In the genomic region with DNA sequence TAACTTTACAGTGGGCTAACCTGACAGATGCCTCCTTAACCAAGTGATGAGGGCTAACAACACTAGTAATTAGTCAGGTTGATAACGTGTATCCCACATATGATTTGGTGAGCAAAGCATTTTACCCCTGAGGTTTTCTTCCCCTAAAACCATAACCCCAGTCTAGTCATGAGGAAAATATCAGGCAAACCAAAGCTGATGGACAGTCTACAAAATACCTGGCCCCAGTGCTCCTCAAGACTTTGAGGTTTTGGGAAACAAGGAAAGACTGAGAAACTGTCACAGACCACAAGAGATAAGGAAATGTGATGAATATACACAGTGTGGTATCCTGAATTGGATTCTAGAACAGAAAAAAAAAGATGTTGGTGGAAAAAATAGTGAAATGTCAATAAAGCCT, we compare ENCODE assay signal across 1 cellular context.
TF ChIP-seq lines count a peak whose summit lies in the region.

No MANE protein-coding gene starts in this region.

TF ChIP-seq in K562, 482 proteins besides CTCF, POLR2A, EP300 and RAD21:
- TF ChIP-seq, protein P1, sequence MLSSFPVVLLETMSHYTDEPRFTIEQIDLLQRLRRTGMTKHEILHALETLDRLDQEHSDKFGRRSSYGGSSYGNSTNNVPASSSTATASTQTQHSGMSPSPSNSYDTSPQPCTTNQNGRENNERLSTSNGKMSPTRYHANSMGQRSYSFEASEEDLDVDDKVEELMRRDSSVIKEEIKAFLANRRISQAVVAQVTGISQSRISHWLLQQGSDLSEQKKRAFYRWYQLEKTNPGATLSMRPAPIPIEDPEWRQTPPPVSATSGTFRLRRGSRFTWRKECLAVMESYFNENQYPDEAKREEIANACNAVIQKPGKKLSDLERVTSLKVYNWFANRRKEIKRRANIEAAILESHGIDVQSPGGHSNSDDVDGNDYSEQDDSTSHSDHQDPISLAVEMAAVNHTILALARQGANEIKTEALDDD (IDR thresholded peaks at IDR 0.05), result 0 out of 2 replicates have a peak, but pooled peaks have one; percentile 51
- TF ChIP-seq ARNT (IDR thresholded peaks at IDR 0.05), result no peak
